In genomic region chr1:1232224-1232800, GRCh38 we compare ENCODE assay signal across 8 cellular contexts. TPM values are rescaled to one million over a fixed set of nuclear protein-coding genes. Genes with fewer than 3 reads are reported as not detected.
DNase-seq lines count a peak whose midpoint lies in the region; ATAC-seq and TF ChIP-seq lines count a peak whose summit lies in the region.

B3GALT6 (plus strand) TSS chr1:1232237; CDS start chr1:1232279, 42 bp downstream.

- peaks cover 30% of the 10 kb centered on the region for H3K4me1 Mint-ChIP-seq in activated naive CD4-positive, alpha-beta T cell treated with anti-CD3 and anti-CD28 coated beads, Interleukin-2, amount 50 U/mL, for 24 hours
- peaks cover 12% of the 10 kb centered on the region for H3K4me1 Mint-ChIP-seq in T-helper 2 cell treated with Interferon-gamma antibody and Interleukin-4, amounts not matched to agents 5 μg/mL and 100 μg/mL, for 36 hours (ENCODE audit: low read depth)

- H3K27me3 Mint-ChIP-seq in activated naive CD4-positive, alpha-beta T cell treated with anti-CD3 and anti-CD28 coated beads, Interleukin-2, amount 50 U/mL, for 24 hours: no peaks in the 10 kb centered on the region
- no peaks in the 10 kb centered on the region for H3K27me3 Mint-ChIP-seq in T-helper 2 cell treated with Interferon-gamma antibody and Interleukin-4, amounts not matched to agents 5 μg/mL and 100 μg/mL, for 36 hours (ENCODE audit: low read depth)

- peak within 1 kb of the TSS; percentile 93 for H3K4me3 Mint-ChIP-seq in activated naive CD4-positive, alpha-beta T cell treated with anti-CD3 and anti-CD28 coated beads, Interleukin-2, amount 50 U/mL, for 24 hours
- H3K4me3 Mint-ChIP-seq in T-helper 2 cell treated with Interferon-gamma antibody and Interleukin-4, amounts not matched to agents 5 μg/mL and 100 μg/mL, for 36 hours: peak within 1 kb of the TSS; percentile 96

- TF ChIP-seq EP300 in gastroesophageal sphincter (IDR thresholded peaks at IDR 0.05): no peak

- peaks cover 0 to 44% of the 10 kb centered on the region in 2 donors for H3K36me3 ChIP-seq in gastroesophageal sphincter

- no peak for DNase-seq in activated naive CD4-positive, alpha-beta T cell treated with anti-CD3 and anti-CD28 coated beads, Interleukin-2, amount 50 U/mL, for 16 hours
- no peak for DNase-seq in T-helper 2 cell treated with Interferon-gamma antibody and Interleukin-4, amounts not matched to agents 5 μg/mL and 100 μg/mL, for 36 hours (ENCODE audit: low spot score)
- DNase-seq in renal cortical epithelial cell (ENCODE audit: low read depth) (no peak), NCI-H226 (no peak), AG08395 (ENCODE audit: low spot score) (no peak)

- H3K4me3 ChIP-seq in gastroesophageal sphincter: peak within 1 kb of the TSS; percentile 87 to 99

- WGBS in gastroesophageal sphincter (ENCODE audit: low coverage in 1 of 2), 2 donors: no CpG with 5 or more reads among the region's 99 CpGs

- TF ChIP-seq CTCF in gastroesophageal sphincter (IDR thresholded peaks at IDR 0.05): no peak

- H3K27ac Mint-ChIP-seq in activated naive CD4-positive, alpha-beta T cell treated with anti-CD3 and anti-CD28 coated beads, Interleukin-2, amount 50 U/mL, for 24 hours: peak within 1 kb of the TSS; percentile 91
- H3K27ac Mint-ChIP-seq in T-helper 2 cell treated with Interferon-gamma antibody and Interleukin-4, amounts not matched to agents 5 μg/mL and 100 μg/mL, for 36 hours: peak within 1 kb of the TSS; percentile 86

- ATAC-seq in gastroesophageal sphincter (no peak), GM18873 (IDR thresholded peaks at IDR 0.05; ENCODE audit: low FRiP score, unreplicated experiment) (no peak)

- H3K4me1 ChIP-seq in gastroesophageal sphincter: peaks cover 0 to 66% (median 23%) of the 10 kb centered on the region in 3 donors

- no peaks in the 10 kb centered on the region for H3K9me3 Mint-ChIP-seq in activated naive CD4-positive, alpha-beta T cell treated with anti-CD3 and anti-CD28 coated beads, Interleukin-2, amount 50 U/mL, for 24 hours
- H3K9me3 Mint-ChIP-seq in T-helper 2 cell treated with Interferon-gamma antibody and Interleukin-4, amounts not matched to agents 5 μg/mL and 100 μg/mL, for 36 hours: no peaks in the 10 kb centered on the region

- peak in 1 of 2 donors; percentile 30 for TF ChIP-seq POLR2A in gastroesophageal sphincter (IDR thresholded peaks at IDR 0.05)

- H3K27ac ChIP-seq in gastroesophageal sphincter: peak within 1 kb of the TSS; percentile 72 to 96 (median 94)

- peaks cover 14% of the 10 kb centered on the region for H3K36me3 Mint-ChIP-seq in activated naive CD4-positive, alpha-beta T cell treated with anti-CD3 and anti-CD28 coated beads, Interleukin-2, amount 50 U/mL, for 24 hours
- peaks cover 31% of the 10 kb centered on the region for H3K36me3 Mint-ChIP-seq in T-helper 2 cell treated with Interferon-gamma antibody and Interleukin-4, amounts not matched to agents 5 μg/mL and 100 μg/mL, for 36 hours (ENCODE audit: low read depth)

- peaks cover 2% of the 10 kb centered on the region for H3K27me3 ChIP-seq in gastroesophageal sphincter

- peaks cover 0 to 4% (median 0%) of the 10 kb centered on the region in 3 donors for H3K9me3 ChIP-seq in gastroesophageal sphincter

RNA-seq across cellular contexts. Expression of gene B3GALT6, which starts in this region (rescaled TPM):
- total RNA-seq in gastroesophageal sphincter: 10 to 100 TPM; 12.3 to 24.1 (median 15.0) TPM
- 33.9 and 48.8 TPM in 2 replicates for total RNA-seq in renal cortical epithelial cell
